8 cellular contexts compared by ENCODE assay signal in genomic region chr3:109023656-109024254, GRCh38.
DNase-seq lines count a peak whose midpoint lies in the region; ATAC-seq and TF ChIP-seq lines count a peak whose summit lies in the region.

No MANE protein-coding gene starts in this region.

- TF ChIP-seq CTCF in left ventricle myocardium inferior (IDR thresholded peaks at IDR 0.05; ENCODE audit: borderline replicate concordance) (peak; percentile 77), gastrocnemius medialis (IDR thresholded peaks at IDR 0.05 in 4 of 5, conservative IDR thresholded peaks at IDR 0.05 in 1 of 5) (peak; percentile 19 to 64 (median 55))

- H3K4me3 ChIP-seq in left ventricle myocardium inferior = no peak overlapping the region
- no peak overlapping the region for H3K4me3 ChIP-seq in gastrocnemius medialis

- DNase-seq in DMS 273 (lab: John Stamatoyannopoulos, UW; ENCODE audit: unreplicated experiment) (peak; percentile 74), NCI-H82 treated with DMSO at 0.1 percent for 48 hours (lab: John Stamatoyannopoulos, UW; ENCODE audit: unreplicated experiment) (peak; percentile 42), left ventricle myocardium inferior (no peak), gastrocnemius medialis (no peak)
- peak; percentile 28 for DNase-seq in activated naive CD4-positive, alpha-beta T cell treated with Interleukin-2 at 50 U/mL for 16 hours

- H3K27me3 ChIP-seq in left ventricle myocardium inferior (ENCODE audit: low read depth) (no peaks in the 10 kb centered on the region), gastrocnemius medialis (no peaks in the 10 kb centered on the region)

- H3K36me3 ChIP-seq in left ventricle myocardium inferior = no peaks in the 10 kb centered on the region
- no peaks in the 10 kb centered on the region for H3K36me3 ChIP-seq in gastrocnemius medialis

- intact Hi-C loops in left ventricle myocardium inferior (cut with micrococcal nuclease) = no loop called here
- intact Hi-C loops in gastrocnemius medialis (cut with DNase I; ENCODE audit: low total_unique reads) = loop anchor here (1.0 kb wide), 1 partner anchor 59 kb away; no protein-coding TSS in a partner anchor

- no peak overlapping the region for H3K27ac ChIP-seq in left ventricle myocardium inferior (replicated peaks)
- H3K27ac ChIP-seq in gastrocnemius medialis = no peak overlapping the region

- ATAC-seq in GM19324 (IDR thresholded peaks at IDR 0.05; ENCODE audit: low FRiP score, unreplicated experiment) (peak; percentile 63), HG03378 (IDR thresholded peaks at IDR 0.05; ENCODE audit: unreplicated experiment) (peak; percentile 85), gastrocnemius medialis (no peak), GM21737 (IDR thresholded peaks at IDR 0.05; ENCODE audit: unreplicated experiment) (no peak)

- in situ Hi-C loops in gastrocnemius medialis (cut with MboI; ENCODE audit: low sequenced_read_pairs in 4 of 4) = loop anchor here in 3 of 4 donors (5.0 to 10.0 kb wide), 2 partner anchors 59 to 61 kb away; no protein-coding TSS in a partner anchor

- H3K9me3 ChIP-seq in left ventricle myocardium inferior (replicated peaks) (no peaks in the 10 kb centered on the region), gastrocnemius medialis (no peaks in the 10 kb centered on the region)

- H3K4me1 ChIP-seq in left ventricle myocardium inferior (no peaks in the 10 kb centered on the region), gastrocnemius medialis (no peaks in the 10 kb centered on the region)

- no peak for TF ChIP-seq POLR2A in gastrocnemius medialis (IDR thresholded peaks at IDR 0.05)

Comparison
In these comparisons a context has a peak if more than half of its experiments do, and no peak if none do; other contexts are left out.
1. DNase-seq: peak in DMS 273 (single experiment), NCI-H82 treated with DMSO at 0.1 percent for 48 hours (single experiment) and activated naive CD4-positive, alpha-beta T cell treated with Interleukin-2 at 50 U/mL for 16 hours (single experiment); none in left ventricle myocardium inferior (single experiment) and gastrocnemius medialis (0 of 2).
2. ATAC-seq: peak in GM19324 (single experiment) and HG03378 (single experiment); none in gastrocnemius medialis (0 of 2) and GM21737 (single experiment).